Comparison of ENCODE assay signal across 13 cellular contexts in the genomic region with DNA sequence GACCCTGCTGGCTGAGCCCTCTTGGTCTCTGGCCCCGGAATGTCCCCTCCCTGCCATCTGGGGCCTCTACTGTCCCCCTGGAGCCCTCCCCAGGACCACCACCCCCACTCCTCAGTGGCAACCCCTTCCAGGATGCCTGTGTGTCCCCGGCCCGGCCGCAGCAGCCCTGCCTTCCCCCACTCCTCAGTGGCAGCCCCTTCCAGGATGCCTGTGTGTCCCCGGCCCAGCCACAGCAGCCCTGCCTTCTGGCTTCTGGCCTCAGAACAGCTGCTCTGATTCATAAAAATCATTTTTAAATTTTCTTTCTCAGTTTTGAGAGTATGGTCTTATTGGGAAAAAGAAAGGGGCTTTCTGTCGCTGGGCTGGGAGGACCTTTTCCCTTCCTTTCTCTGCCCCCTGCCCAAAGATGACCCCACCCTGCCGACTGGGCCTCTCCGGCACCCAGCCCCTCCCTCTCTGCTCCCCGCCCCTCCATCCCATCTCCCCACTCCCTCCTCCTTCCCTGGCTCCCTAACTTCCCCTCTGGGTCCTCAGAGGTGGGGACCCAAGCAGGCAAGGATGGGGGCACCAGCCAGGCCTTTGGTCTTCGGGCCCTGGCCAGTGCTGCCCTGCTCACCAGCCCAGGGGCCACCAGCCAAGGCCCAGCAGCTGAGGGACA. TPM values are rescaled to one million over a fixed set of nuclear protein-coding genes. Genes with fewer than 3 reads are reported as not detected.
DNase-seq lines count a peak whose midpoint lies in the region; ATAC-seq and TF ChIP-seq lines count a peak whose summit lies in the region.
"Had no signal": no experiment of that assay in that cellular context is flagged by ENCODE, and none has a peak within 500 bp of the region (broad histone marks: within the 10 kb centered on the region; RNA-seq: fewer than 3 reads in every experiment).

No MANE protein-coding gene starts in this region.

- CTCF ChIA-PET in CD8-positive, alpha-beta T cell (lab: Charles Lee) = no interaction called here

- no peaks in the 10 kb centered on the region for H3K27me3 ChIP-seq in BLaER1
- H3K27me3 ChIP-seq in ascending aorta = no peaks in the 10 kb centered on the region
- H3K27me3 ChIP-seq in lung (ENCODE audit: control insufficient read depth, insufficient read depth) = no peaks in the 10 kb centered on the region
- H3K27me3 ChIP-seq in CD8-positive, alpha-beta T cell (ENCODE audit: insufficient read depth, low read length) = peaks cover 3% of the 10 kb centered on the region
- no peaks in the 10 kb centered on the region for H3K27me3 ChIP-seq in HAP-1 (ENCODE audit: low read depth)

- H3K9me3 Mint-ChIP-seq in CD8-positive, alpha-beta T cell = no peaks in the 10 kb centered on the region

- ATAC-seq in lung (ENCODE audit: insufficient read depth, low FRiP score) = no peak
- ATAC-seq in GM21367 (IDR thresholded peaks at IDR 0.05; ENCODE audit: unreplicated experiment) = no peak
- ATAC-seq in CD8-positive, alpha-beta T cell = no peak
- ATAC-seq: esophagus mucosa, GM12878 had no signal

- H4K20me1 ChIP-seq in BLaER1 = peaks cover 61% of the 10 kb centered on the region; the same call in 1 of the 2 replicates

- peaks cover 4% of the 10 kb centered on the region for H3K27me3 Mint-ChIP-seq in CD8-positive, alpha-beta T cell (ENCODE audit: low read depth)

- peaks cover 4% of the 10 kb centered on the region for H3K4me1 Mint-ChIP-seq in CD8-positive, alpha-beta T cell (ENCODE audit: low read depth)

- POLR2A ChIA-PET in CD8-positive, alpha-beta T cell (lab: Charles Lee) = no interaction called here

- H3K36me3 ChIP-seq in BLaER1 (peaks cover 35% of the 10 kb centered on the region), ascending aorta (no peaks in the 10 kb centered on the region), lung (ENCODE audit: control insufficient read depth in 2 of 2, insufficient read depth in 2 of 2, low read length in 2 of 2) (no peaks in the 10 kb centered on the region), HAP-1 (replicated peaks) (no peaks in the 10 kb centered on the region)
- no peaks in the 10 kb centered on the region for H3K36me3 ChIP-seq in CD8-positive, alpha-beta T cell (ENCODE audit: insufficient read depth, low read length)

- peak overlapping the region; percentile 75 for H3K9ac ChIP-seq in BLaER1

- peak overlapping the region; percentile 93 for H3K4me2 ChIP-seq in BLaER1

- in situ Hi-C loops in HAP-1 (cut with MboI; ENCODE audit: low sequenced_read_pairs) = no loop called here

- H3K4me3 ChIP-seq in BLaER1 (peak overlapping the region; percentile 52), ascending aorta (no peak overlapping the region), lung (no peak overlapping the region), skin epidermis (no peak overlapping the region), HAP-1 (no peak overlapping the region)
- no peak overlapping the region for H3K4me3 ChIP-seq in CD8-positive, alpha-beta T cell (ENCODE audit: low read depth, low read length)
- H3K4me3 ChIP-seq: GM12878 had no signal

- H3K4me1 ChIP-seq in BLaER1 (peaks cover 96% of the 10 kb centered on the region), ascending aorta (peaks cover 0 to 8% of the 10 kb centered on the region in 2 donors), lung (ENCODE audit: control insufficient read depth in 2 of 2, insufficient read depth in 2 of 2, low read length in 2 of 2) (peaks cover 0 to 16% of the 10 kb centered on the region in 2 donors), HAP-1 (no peaks in the 10 kb centered on the region)
- peaks cover 5% of the 10 kb centered on the region for H3K4me1 ChIP-seq in CD8-positive, alpha-beta T cell (ENCODE audit: insufficient read depth, low read length)

- no peak overlapping the region for H3K4me3 Mint-ChIP-seq in CD8-positive, alpha-beta T cell

- intact Hi-C loops in ascending aorta (cut with DNase I) = no loop called here
- intact Hi-C loops in CD8-positive, alpha-beta T cell (cut with DNase I, micrococcal nuclease) = loop anchor here in 1 of 2 experiments (1.0 kb wide), 1 partner anchor 38 kb away; no protein-coding TSS in a partner anchor

- H3K27ac ChIP-seq in BLaER1 (peak overlapping the region; percentile 91), ascending aorta (peak overlapping the region; percentile 1 to 22), lung (ENCODE audit: low read depth in 1 of 2, low read length in 1 of 2) (peak overlapping the region; percentile 26 to 71), skin epidermis (peak overlapping the region in 20 of 21 experiments; percentile 38 to 84 (median 68))
- no peak overlapping the region for H3K27ac ChIP-seq in CD8-positive, alpha-beta T cell (ENCODE audit: low read depth, low read length)

- H3K27ac Mint-ChIP-seq in CD8-positive, alpha-beta T cell = no peak overlapping the region

- no peaks in the 10 kb centered on the region for H3K36me3 Mint-ChIP-seq in CD8-positive, alpha-beta T cell

- H3K9me3 ChIP-seq in BLaER1 = no peaks in the 10 kb centered on the region
- no peaks in the 10 kb centered on the region for H3K9me3 ChIP-seq in ascending aorta
- no peaks in the 10 kb centered on the region for H3K9me3 ChIP-seq in lung (ENCODE audit: control insufficient read depth in 2 of 2, insufficient read depth in 1 of 2, low read length in 1 of 2)
- no peaks in the 10 kb centered on the region for H3K9me3 ChIP-seq in CD8-positive, alpha-beta T cell (ENCODE audit: low read length)
- H3K9me3 ChIP-seq in HAP-1 = no peaks in the 10 kb centered on the region

- no peak for DNase-seq in ascending aorta (ENCODE audit: low spot score in 2 of 2)
- no peak for DNase-seq in lung (ENCODE audit: low spot score)
- no peak for DNase-seq in activated CD4-positive, alpha-beta T cell treated with anti-CD3 and anti-CD28 coated beads for 4 hours
- no peak for DNase-seq in CD8-positive, alpha-beta T cell
- no peak for DNase-seq in HAP-1 (ENCODE audit: low spot score in 2 of 2)
- DNase-seq: activated CD4-positive, CD25-positive, alpha-beta regulatory T cell; activated effector memory CD4-positive, alpha-beta T cell treated with anti-CD3 and anti-CD28 coated beads, Interleukin-2, amount 50 U/mL, for 16 hours; stimulated activated CD8-positive, alpha-beta memory T cell treated with anti-CD3 and anti-CD28 coated beads, Interleukin-4, amount 100 ng/mL, for 48 hours had no signal

- no peak for TF ChIP-seq CTCF in ascending aorta (IDR thresholded peaks at IDR 0.05)
- no peak for TF ChIP-seq CTCF in lung (IDR thresholded peaks at IDR 0.05; ENCODE audit: control extremely low read depth, extremely low read depth)
- TF ChIP-seq CTCF in CD8-positive, alpha-beta T cell (IDR thresholded peaks at IDR 0.05) = no peak

- WGBS in lung, 2 donors = 59 to 71% methylated on average over 10 of the region's 10 CpGs

RNA-seq across cellular contexts. Expression of a gene that starts 40.5 kb away (rescaled TPM):
- 29.1 TPM for total RNA-seq in ascending aorta
- total RNA-seq in lung = 10 to 100 TPM; 24.4 to 24.9 TPM
- 10 to 100 TPM in 1 of 2 donors, 1 to 10 TPM in 1; 7.6 to 10.5 TPM for polyA plus RNA-seq in lung
- under 1 TPM; 0.08 to 0.24 TPM for total RNA-seq in CD8-positive, alpha-beta T cell

Comparison
In these comparisons a context has a peak if more than half of its experiments do, and no peak if none do; other contexts are left out.
1. RNA of a gene that starts 40.5 kb away (total RNA-seq): 29.1 TPM in ascending aorta (single experiment) and 24.4 to 24.9 TPM in lung; 0.08 to 0.24 TPM in CD8-positive, alpha-beta T cell; every median in the first group is over 10 times any median in the second.